Comparison of ENCODE assay signal across 23 cellular contexts in genomic region chr7:111770116-111770515, GRCh38.
"Had no signal": no experiment of that assay in that cellular context is flagged by ENCODE, and none has a peak within 500 bp of the region (broad histone marks: within the 10 kb centered on the region; RNA-seq: fewer than 3 reads in every experiment).

No MANE protein-coding gene starts in this region.

- H3K4me1 Mint-ChIP-seq: IgD-negative memory B cell had no signal

- H3K4me1 ChIP-seq: SJSA1 had no signal

- H3K27ac ChIP-seq: HL-60, SJSA1, SK-N-MC had no signal

- H3K27ac Mint-ChIP-seq: IgD-negative memory B cell had no signal

- H3K36me3 ChIP-seq: SJSA1 had no signal

- H3K27me3 Mint-ChIP-seq: IgD-negative memory B cell had no signal

- H3K4me3 Mint-ChIP-seq: IgD-negative memory B cell had no signal

- DNase-seq: KBM-7, MV-4-11, NCI-H1048, NCI-H1105, NCI-H1417, NCI-H1436 treated with DMSO at 0.1 percent for 48 hours, NCI-H1694, NCI-H187 treated with DMSO at 0.1 percent for 48 hours, NCI-H2029 treated with DMSO at 0.1 percent for 48 hours, NCI-H2171 treated with DMSO at 0.1 percent for 48 hours, NCI-H226, NCI-H446, NCI-H510A, NCI-H524 treated with DMSO at 0.1 percent for 48 hours, NCI-H69, NCI-H774, Right ventricle myocardium superior, RPMI8226, SIG-M5 had no signal

- H3K36me3 Mint-ChIP-seq: IgD-negative memory B cell had no signal

- H3K27me3 ChIP-seq: SJSA1 had no signal

- H3K4me3 ChIP-seq: SJSA1, SK-N-MC had no signal
